9 cellular contexts compared by ENCODE assay signal in genomic region chr17:14854691-14855090, GRCh38.
"Had no signal": no experiment of that assay in that cellular context is flagged by ENCODE, and none has a peak within 500 bp of the region (broad histone marks: within the 10 kb centered on the region; RNA-seq: fewer than 3 reads in every experiment).

No MANE protein-coding gene starts in this region.

- H3K9ac ChIP-seq: GM23248 had no signal

- H3K4me1 ChIP-seq: HAP-1 had no signal

- H3K4me3 ChIP-seq: GM23248, HAP-1, K562 had no signal

- DNase-seq: GM23248, GOT3, H7, HFFc6, IMR-90 had no signal

- H3K27ac ChIP-seq: GM23248, HL-60 had no signal

- H3K4me3 Mint-ChIP-seq: HFFc6 had no signal

- H3K9me3 ChIP-seq: HAP-1 had no signal

- H2AFZ ChIP-seq: GM23248 had no signal

- H3K36me3 ChIP-seq: HAP-1 had no signal

- ATAC-seq: HCT116, K562 had no signal

- H3K27ac Mint-ChIP-seq: HFFc6 had no signal
